8 cellular contexts compared by ENCODE assay signal in genomic region chr1:167721617-167722151, GRCh38. TPM values are rescaled to one million over a fixed set of nuclear protein-coding genes. Genes with fewer than 3 reads are reported as not detected.
A peak's percentile ranks its signal among the peaks of the same experiment; 100 is the strongest.
DNase-seq lines count a peak whose midpoint lies in the region; ATAC-seq and TF ChIP-seq lines count a peak whose summit lies in the region.

Gene MPZL1, plus strand, starts transcription at chr1:167721982. Its CDS starts 170 bp downstream, at chr1:167722152.

- peaks cover 3% of the 10 kb centered on the region; the same call in 1 of the 2 replicates for H3F3A ChIP-seq in GM23338 (replicated peaks; ENCODE audit: low read depth)

- DNase-seq in EL, result peak; percentile 93
- peak; percentile 90 for DNase-seq in GM23338 (ENCODE audit: low spot score)
- DNase-seq in Kasumi-1 (lab: John Stamatoyannopoulos, UW), result peak; percentile 85 to 86
- peak; percentile 89 for DNase-seq in RWPE2 (ENCODE audit: low spot score)
- DNase-seq in activated effector memory CD4-positive, alpha-beta T cell treated with Interleukin-2 at 50 U/mL for 16 hours, result peak; percentile 85
- DNase-seq in fibroblast of the aortic adventitia (ENCODE audit: low read depth), result peak; percentile 94
- peak; percentile 97 for DNase-seq in nephron progenitor cell

- H3K4me3 Mint-ChIP-seq in GM23338, result peak within 1 kb of the TSS; percentile 83
- H3K4me3 Mint-ChIP-seq in nephron progenitor cell, result peak within 1 kb of the TSS; percentile 87
- H3K4me3 Mint-ChIP-seq in stimulated activated naive CD8-positive, alpha-beta T cell treated with anti-CD3 and anti-CD28 coated beads, Interleukin-15, Interleukin-2, amounts not matched to agents 100 ng/mL and 50 ng/mL, for 24 hours, result peak within 1 kb of the TSS; percentile 86

- H3K4me2 ChIP-seq in GM23338, result peak within 1 kb of the TSS; percentile 80

- H3K27ac ChIP-seq in GM23338 (ENCODE audit: low read depth) (peak within 1 kb of the TSS; percentile 70; the same call in 1 of the 2 replicates), RWPE2 (ENCODE audit: poor library complexity, severe bottlenecking) (peak within 1 kb of the TSS; percentile 58)

- H3K36me3 Mint-ChIP-seq in GM23338 (ENCODE audit: low read depth) (no peaks in the 10 kb centered on the region), nephron progenitor cell (ENCODE audit: low read depth) (peaks cover 18% of the 10 kb centered on the region)
- no peaks in the 10 kb centered on the region for H3K36me3 Mint-ChIP-seq in stimulated activated naive CD8-positive, alpha-beta T cell treated with anti-CD3 and anti-CD28 coated beads, Interleukin-15, Interleukin-2, amounts not matched to agents 100 ng/mL and 50 ng/mL, for 24 hours (ENCODE audit: low read depth)

- peaks cover 29% of the 10 kb centered on the region for H4K20me1 ChIP-seq in GM23338 (replicated peaks; ENCODE audit: insufficient read depth)

- TF ChIP-seq CTCF in GM23338 (conservative IDR thresholded peaks at IDR 0.05; ENCODE audit: low read depth in 2 of 2) (no peak), RWPE2 (IDR thresholded peaks at IDR 0.05; ENCODE audit: poor library complexity, severe bottlenecking) (no peak), fibroblast of the aortic adventitia (IDR thresholded peaks at IDR 0.05; ENCODE audit: insufficient read depth, low read length) (no peak), nephron progenitor cell (IDR thresholded peaks at IDR 0.05) (no peak)

- no peaks in the 10 kb centered on the region for H3K9me3 ChIP-seq in RWPE2 (ENCODE audit: severe bottlenecking)

- H3K27me3 Mint-ChIP-seq in GM23338 (ENCODE audit: insufficient read depth, low read depth, poor library complexity) (peaks cover 5% of the 10 kb centered on the region), nephron progenitor cell (ENCODE audit: low read depth, poor library complexity) (peaks cover 7% of the 10 kb centered on the region)
- H3K27me3 Mint-ChIP-seq in stimulated activated naive CD8-positive, alpha-beta T cell treated with anti-CD3 and anti-CD28 coated beads, Interleukin-15, Interleukin-2, amounts not matched to agents 100 ng/mL and 50 ng/mL, for 24 hours, result no peaks in the 10 kb centered on the region

- H3K36me3 ChIP-seq in GM23338 (ENCODE audit: insufficient read depth) (no peaks in the 10 kb centered on the region), RWPE2 (ENCODE audit: low read depth) (peaks cover 13% of the 10 kb centered on the region; the same call in 1 of the 2 replicates)

- H3K4me1 Mint-ChIP-seq in GM23338 (peaks cover 50% of the 10 kb centered on the region), nephron progenitor cell (peaks cover 57% of the 10 kb centered on the region)
- peaks cover 62% of the 10 kb centered on the region for H3K4me1 Mint-ChIP-seq in stimulated activated naive CD8-positive, alpha-beta T cell treated with anti-CD3 and anti-CD28 coated beads, Interleukin-15, Interleukin-2, amounts not matched to agents 100 ng/mL and 50 ng/mL, for 24 hours (ENCODE audit: low read depth)

- peak; percentile 92 for ATAC-seq in GM23338
- ATAC-seq in RWPE2 (ENCODE audit: low read depth), result peak; percentile 94

- no peaks in the 10 kb centered on the region for H3K9me2 ChIP-seq in GM23338 (ENCODE audit: insufficient read depth)

- H3K4me3 ChIP-seq in GM23338 (peak within 1 kb of the TSS; percentile 67), RWPE2 (ENCODE audit: severe bottlenecking) (peak within 1 kb of the TSS; percentile 72), fibroblast of the aortic adventitia (ENCODE audit: low read depth, low read length) (peak within 1 kb of the TSS; percentile 84)

- H2AFZ ChIP-seq in GM23338, result peak within 1 kb of the TSS; percentile 99

- H3K27me3 ChIP-seq in GM23338 (ENCODE audit: insufficient read depth) (0 out of 2 replicates have a peak, but pooled peaks cover 4% of the 10 kb centered on the region), RWPE2 (ENCODE audit: insufficient read depth, poor library complexity, severe bottlenecking) (no peaks in the 10 kb centered on the region)

- H3K9me3 Mint-ChIP-seq in GM23338 (no peaks in the 10 kb centered on the region), nephron progenitor cell (no peaks in the 10 kb centered on the region)
- H3K9me3 Mint-ChIP-seq in stimulated activated naive CD8-positive, alpha-beta T cell treated with anti-CD3 and anti-CD28 coated beads, Interleukin-15, Interleukin-2, amounts not matched to agents 100 ng/mL and 50 ng/mL, for 24 hours, result no peaks in the 10 kb centered on the region

- H3K79me2 ChIP-seq in GM23338 (replicated peaks; ENCODE audit: insufficient read depth), result peaks cover 45% of the 10 kb centered on the region

- H3K27ac Mint-ChIP-seq in GM23338 (no peak within 1 kb of the TSS), nephron progenitor cell (peak within 1 kb of the TSS; percentile 77)
- peak within 1 kb of the TSS; percentile 75 for H3K27ac Mint-ChIP-seq in stimulated activated naive CD8-positive, alpha-beta T cell treated with anti-CD3 and anti-CD28 coated beads, Interleukin-15, Interleukin-2, amounts not matched to agents 100 ng/mL and 50 ng/mL, for 24 hours

- peaks cover 49% of the 10 kb centered on the region for H3K4me1 ChIP-seq in GM23338 (ENCODE audit: insufficient read depth)
- peaks cover 13% of the 10 kb centered on the region for H3K4me1 ChIP-seq in RWPE2 (ENCODE audit: insufficient read depth, poor library complexity, severe bottlenecking)

TF ChIP-seq in GM23338, 12 proteins besides CTCF, POLR2A, EP300 and RAD21:
- TF ChIP-seq POLR2AphosphoS5 (IDR thresholded peaks at IDR 0.05; ENCODE audit: low read depth) (peak; percentile 76), EZH2 (IDR thresholded peaks at IDR 0.05; ENCODE audit: low read depth, unreplicated experiment) (no peak), NANOG (IDR thresholded peaks at IDR 0.05; ENCODE audit: borderline replicate concordance) (no peak)

RNA-seq across cellular contexts. Expression of gene MPZL1, which starts in this region (rescaled TPM):
- 85.1 and 86.5 TPM in 2 replicates for total RNA-seq in GM23338 (2014; rRNA removed; shearing (Covaris generic))
- polyA plus RNA-seq in GM23338 (2016; fragmentation: Nextera tagmentation; extraction: Ambion mirVana), result 26.6 and 35.1 TPM in 2 replicates
- total RNA-seq in fibroblast of the aortic adventitia (ENCODE audit: low replicate concordance), result 66.6 and 112 TPM in 2 replicates

Comparison
In these comparisons a context has a peak if more than half of its experiments do, and no peak if none do; other contexts are left out.
1. Peak in every context shown above with its lines: DNase-seq, ATAC-seq, H3K4me3 ChIP-seq and H3K27ac ChIP-seq.